12 cellular contexts compared by ENCODE assay signal in genomic region chr7:105346593-105347322, GRCh38. TPM values are rescaled to one million over a fixed set of nuclear protein-coding genes. Genes with fewer than 3 reads are reported as not detected.
A peak's percentile ranks its signal among the peaks of the same experiment; 100 is the strongest.
DNase-seq lines count a peak whose midpoint lies in the region; ATAC-seq and TF ChIP-seq lines count a peak whose summit lies in the region.
"Had no signal": no experiment of that assay in that cellular context is flagged by ENCODE, and none has a peak within 500 bp of the region (broad histone marks: within the 10 kb centered on the region; RNA-seq: fewer than 3 reads in every experiment).

No MANE protein-coding gene starts in this region.

- H3K27ac ChIP-seq in right cardiac atrium (ENCODE audit: low read length) (no peak overlapping the region), tibial artery (no peak overlapping the region)
- H3K27ac ChIP-seq: colonic mucosa had no signal

- peaks cover 76 to 78% of the 10 kb centered on the region in 2 donors for H3K4me1 Mint-ChIP-seq in immature natural killer cell

- H3K36me3 ChIP-seq in tibial artery = no peaks in the 10 kb centered on the region
- H3K36me3 ChIP-seq: colonic mucosa had no signal

- H3K27ac Mint-ChIP-seq in immature natural killer cell = peak overlapping the region; percentile 83 to 96 (median 91)
- H3K27ac Mint-ChIP-seq: activated naive CD8-positive, alpha-beta T cell had no signal

- peaks cover 6 to 13% (median 9%) of the 10 kb centered on the region in 3 donors for H3K27me3 Mint-ChIP-seq in immature natural killer cell (ENCODE audit: low read depth in 3 of 3)
- H3K27me3 Mint-ChIP-seq: activated naive CD8-positive, alpha-beta T cell had no signal

- peaks cover 5% of the 10 kb centered on the region for H3K4me1 ChIP-seq in right cardiac atrium (ENCODE audit: control insufficient read depth, insufficient read depth, low read length)
- H3K4me1 ChIP-seq in tibial artery = peaks cover 0 to 14% (median 5%) of the 10 kb centered on the region in 4 donors
- H3K4me1 ChIP-seq: colonic mucosa had no signal

- H3K9me3 Mint-ChIP-seq in immature natural killer cell = no peaks in the 10 kb centered on the region
- H3K9me3 Mint-ChIP-seq: nephron progenitor cell had no signal

- DNase-seq in left ventricle myocardium superior = no peak
- no peak for DNase-seq in right cardiac atrium
- DNase-seq in OCI-M1 (lab: John Stamatoyannopoulos, UW) = peak; percentile 13
- DNase-seq in immature natural killer cell = peak; percentile 83 to 88 (median 87)
- DNase-seq in GM19238 (ENCODE audit: insufficient read length, low spot score) = no peak
- no peak for DNase-seq in tibial artery
- DNase-seq in GM20000 (ENCODE audit: low spot score) = no peak
- DNase-seq: C1 segment of cervical spinal cord, colonic mucosa, nephron progenitor cell had no signal

- H3K4me3 Mint-ChIP-seq in immature natural killer cell = peak overlapping the region; percentile 81 to 91 (median 83)
- H3K4me3 Mint-ChIP-seq: activated naive CD8-positive, alpha-beta T cell; nephron progenitor cell had no signal

- ATAC-seq in left ventricle myocardium superior = peak; percentile 13
- no peak for ATAC-seq in right cardiac atrium
- ATAC-seq in GM21825 (IDR thresholded peaks at IDR 0.05; ENCODE audit: unreplicated experiment) = no peak

- intact Hi-C loops in left ventricle myocardium superior (cut with micrococcal nuclease) = no loop called here
- intact Hi-C loops in right cardiac atrium (cut with DNase I) = no loop called here
- intact Hi-C loops in tibial artery (cut with DNase I; ENCODE audit: low total_unique reads) = no loop called here

- H3K9me3 ChIP-seq in right cardiac atrium (ENCODE audit: control insufficient read depth, low read length) = no peaks in the 10 kb centered on the region
- no peaks in the 10 kb centered on the region for H3K9me3 ChIP-seq in tibial artery
- H3K9me3 ChIP-seq: colonic mucosa had no signal

- 93% methylated on average over 10 of the region's 10 CpGs for WGBS in right cardiac atrium

- H3K36me3 Mint-ChIP-seq in immature natural killer cell = no peaks in the 10 kb centered on the region
- H3K36me3 Mint-ChIP-seq: activated naive CD8-positive, alpha-beta T cell had no signal

- H3K27me3 ChIP-seq in right cardiac atrium (ENCODE audit: control insufficient read depth, insufficient read depth) (no peaks in the 10 kb centered on the region), tibial artery (no peaks in the 10 kb centered on the region)
- H3K27me3 ChIP-seq: colonic mucosa had no signal

- H3K4me3 ChIP-seq in right cardiac atrium (ENCODE audit: low read length) = no peak overlapping the region
- no peak overlapping the region for H3K4me3 ChIP-seq in tibial artery
- H3K4me3 ChIP-seq: colonic mucosa had no signal

- no peak for TF ChIP-seq CTCF in tibial artery (IDR thresholded peaks at IDR 0.05)
- no peak for TF ChIP-seq CTCF in GM20000 (IDR thresholded peaks at IDR 0.05; ENCODE audit: extremely low read depth, missing control alignments)

RNA-seq across cellular contexts. Expression of gene SRPK2, which starts 42.0 kb away (rescaled TPM):
- total RNA-seq in left ventricle myocardium superior (29.1 TPM), right cardiac atrium (10 to 100 TPM; 30.2 to 32.4 (median 31.8) TPM)
- polyA plus RNA-seq in right cardiac atrium (10.4 TPM), immature natural killer cell (10 to 100 TPM; 51.5 to 92.2 (median 64.1) TPM)

Comparison
In these comparisons a context has a peak if more than half of its experiments do, and no peak if none do; other contexts are left out.
1. DNase-seq: peak in OCI-M1 (single experiment) and immature natural killer cell (3 of 3); none in left ventricle myocardium superior (single experiment), right cardiac atrium (0 of 3), GM19238 (single experiment), tibial artery (0 of 2) and GM20000 (single experiment).